In genomic region chr12:13472690-13473089, GRCh38 we compare ENCODE assay signal across 9 cellular contexts.
DNase-seq lines count a peak whose midpoint lies in the region; ATAC-seq and TF ChIP-seq lines count a peak whose summit lies in the region.
"Had no signal": no experiment of that assay in that cellular context is flagged by ENCODE, and none has a peak within 500 bp of the region (broad histone marks: within the 10 kb centered on the region; RNA-seq: fewer than 3 reads in every experiment).

No MANE protein-coding gene starts in this region.

- no peaks in the 10 kb centered on the region for H3K36me3 Mint-ChIP-seq in H9 (ENCODE audit: insufficient read depth in 1 of 3, low read depth in 3 of 3)
- H3K36me3 Mint-ChIP-seq: activated naive CD4-positive, alpha-beta T cell treated with anti-CD3 and anti-CD28 coated beads, Interleukin-2, amount 50 U/mL, for 24 hours had no signal

- H3K23ac ChIP-seq in H9 (ENCODE audit: insufficient read length, low read depth, low read length) = no peak overlapping the region

- no peaks in the 10 kb centered on the region for H3K36me3 ChIP-seq in aorta (ENCODE audit: control insufficient read depth in 1 of 2, insufficient read depth in 2 of 2, low read length in 1 of 2)

- H3K27ac Mint-ChIP-seq in H9 = no peak overlapping the region
- H3K27ac Mint-ChIP-seq: activated naive CD4-positive, alpha-beta T cell treated with anti-CD3 and anti-CD28 coated beads, Interleukin-2, amount 50 U/mL, for 24 hours had no signal

- no peaks in the 10 kb centered on the region for H3K9me3 Mint-ChIP-seq in H9
- H3K9me3 Mint-ChIP-seq: activated naive CD4-positive, alpha-beta T cell treated with anti-CD3 and anti-CD28 coated beads, Interleukin-2, amount 50 U/mL, for 24 hours had no signal

- H3K4me1 ChIP-seq in H9 (ENCODE audit: insufficient read depth, low read length) = no peaks in the 10 kb centered on the region
- no peaks in the 10 kb centered on the region for H3K4me1 ChIP-seq in aorta (ENCODE audit: control insufficient read depth in 1 of 2, insufficient read depth in 2 of 2, low read length in 2 of 2)

- no peak for TF ChIP-seq CTCF in H9 (conservative IDR thresholded peaks at IDR 0.05)

- WGBS in H9 (ENCODE audit: extremely low coverage, insufficient read length, low lambda C conversion rate) = no CpG with 5 or more reads among the region's 5 CpGs
- WGBS in aorta, 2 donors = 81 to 85% methylated on average over 5 of the region's 5 CpGs

- ATAC-seq in GM18867 (IDR thresholded peaks at IDR 0.05; ENCODE audit: unreplicated experiment) = peak; percentile 99
- peak; percentile 97 for ATAC-seq in GM21825 (IDR thresholded peaks at IDR 0.05; ENCODE audit: unreplicated experiment)
- peak; percentile 96 for ATAC-seq in HG03460 (IDR thresholded peaks at IDR 0.05; ENCODE audit: unreplicated experiment)
- no peak for ATAC-seq in aorta (ENCODE audit: low FRiP score)

- no peak overlapping the region for H3K4me2 ChIP-seq in H9 (ENCODE audit: insufficient read depth, insufficient read length, low read length)

- H4K91ac ChIP-seq in H9 (ENCODE audit: insufficient read length, low read depth, low read length) = no peak overlapping the region

- no peak overlapping the region for H3K4me3 ChIP-seq in aorta (ENCODE audit: low read length in 2 of 2)

- H3K79me2 ChIP-seq in H9 (ENCODE audit: insufficient read depth, low read length) = no peaks in the 10 kb centered on the region

- no peak overlapping the region for H3K27ac ChIP-seq in H9 (ENCODE audit: insufficient read length, low read depth, low read length)
- H3K27ac ChIP-seq in aorta (ENCODE audit: low read depth in 1 of 2, low read length in 2 of 2) = no peak overlapping the region

- H3K14ac ChIP-seq in H9 (ENCODE audit: insufficient read depth, low read length) = no peak overlapping the region

- no peak overlapping the region for H4K5ac ChIP-seq in H9 (ENCODE audit: insufficient read length, low read depth, low read length)

- H3K4me3 Mint-ChIP-seq in H9 = no peak overlapping the region
- H3K4me3 Mint-ChIP-seq: activated naive CD4-positive, alpha-beta T cell treated with anti-CD3 and anti-CD28 coated beads, Interleukin-2, amount 50 U/mL, for 24 hours had no signal

- no peak overlapping the region for H2AK5ac ChIP-seq in H9 (ENCODE audit: insufficient read length, low read length)

- peaks cover 2% of the 10 kb centered on the region; the same call in 1 of the 2 replicates for H3K27me3 Mint-ChIP-seq in H9 (ENCODE audit: low read depth)

- no peak overlapping the region for H2BK120ac ChIP-seq in H9 (ENCODE audit: low read depth, low read length, poor library complexity, severe bottlenecking)

- no peaks in the 10 kb centered on the region for H4K20me1 ChIP-seq in H9 (ENCODE audit: control insufficient read depth, insufficient read depth, insufficient read length)

- no peak overlapping the region for H3T11ph ChIP-seq in H9 (ENCODE audit: low read length)

- no peak overlapping the region for H2BK15ac ChIP-seq in H9 (ENCODE audit: low read depth, low read length)

- DNase-seq in kidney tubule cell (ENCODE audit: low spot score) (peak; percentile 4), H9 (no peak), aorta (no peak), NCI-H345 (lab: John Stamatoyannopoulos, UW) (no peak), AG20443 (ENCODE audit: low spot score) (no peak)

- H3K4ac ChIP-seq in H9 (ENCODE audit: low read depth, low read length) = no peak overlapping the region

- H4K8ac ChIP-seq in H9 (replicated peaks; ENCODE audit: insufficient read length, low read depth, low read length) = no peak overlapping the region

- H3K4me1 Mint-ChIP-seq in H9 = no peaks in the 10 kb centered on the region
- H3K4me1 Mint-ChIP-seq: activated naive CD4-positive, alpha-beta T cell treated with anti-CD3 and anti-CD28 coated beads, Interleukin-2, amount 50 U/mL, for 24 hours had no signal

- H3K79me1 ChIP-seq in H9 (ENCODE audit: insufficient read depth, low read depth, low read length, poor library complexity, severe bottlenecking) = no peaks in the 10 kb centered on the region

- no peak overlapping the region for H3K56ac ChIP-seq in H9 (ENCODE audit: insufficient read length, low read depth, low read length)

- no peak overlapping the region for H3K9ac ChIP-seq in H9 (ENCODE audit: extremely low read depth, insufficient read length, low read length)

- no peak overlapping the region for H2BK5ac ChIP-seq in H9 (ENCODE audit: insufficient read length, low read length)

- H3K9me3 ChIP-seq in H9 (ENCODE audit: control insufficient read depth, low read depth, low read length) = no peaks in the 10 kb centered on the region
- peaks cover 2% of the 10 kb centered on the region for H3K9me3 ChIP-seq in aorta (ENCODE audit: control insufficient read depth, low read length)

- H2BK12ac ChIP-seq in H9 (ENCODE audit: insufficient read length, low read depth, low read length) = no peak overlapping the region

- H3K18ac ChIP-seq in H9 (ENCODE audit: insufficient read length, low read depth, low read length) = no peak overlapping the region

- no peak overlapping the region for H2AFZ ChIP-seq in H9 (ENCODE audit: low read length)

- intact Hi-C loops in aorta (cut with DNase I) = no loop called here

- no peaks in the 10 kb centered on the region for H3K23me2 ChIP-seq in H9 (ENCODE audit: insufficient read length, low read depth, low read length, poor library complexity, severe bottlenecking)

- H2BK20ac ChIP-seq in H9 (ENCODE audit: low read depth, low read length, poor library complexity, severe bottlenecking) = no peak overlapping the region

- no peaks in the 10 kb centered on the region for H3K27me3 ChIP-seq in H9 (ENCODE audit: insufficient read depth, low read length)
- H3K27me3 ChIP-seq in aorta (ENCODE audit: control insufficient read depth in 1 of 2, insufficient read depth in 2 of 2, low read length in 1 of 2) = no peaks in the 10 kb centered on the region
